ENCODE assay signal across 23 cellular contexts in the genomic region with DNA sequence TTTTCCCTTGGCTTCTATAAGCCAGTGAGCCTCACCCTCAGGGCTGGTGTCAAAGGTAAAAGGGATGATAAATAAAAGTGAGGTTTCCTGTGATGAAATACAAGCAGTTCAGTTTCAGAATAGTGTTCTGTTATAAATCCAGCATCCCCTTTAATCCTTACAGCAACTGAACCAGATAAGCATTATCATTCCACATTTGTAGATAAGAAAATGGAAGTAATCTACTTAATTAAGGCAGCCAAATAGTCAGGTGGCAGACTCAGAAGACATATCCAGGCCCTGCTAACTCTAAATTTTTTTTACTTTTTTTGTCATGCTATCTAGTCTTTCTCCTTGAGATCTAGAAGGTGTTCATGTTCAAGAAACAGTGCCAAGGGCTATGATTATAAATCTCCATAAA.
"Had no signal": no experiment of that assay in that cellular context is flagged by ENCODE, and none has a peak within 500 bp of the region (broad histone marks: within the 10 kb centered on the region; RNA-seq: fewer than 3 reads in every experiment).

No MANE protein-coding gene starts in this region.

- H3K4me1 Mint-ChIP-seq: naive thymus-derived CD4-positive, alpha-beta T cell had no signal

- H3K9me3 ChIP-seq: esophagus squamous epithelium, gastrocnemius medialis, heart right ventricle, left lung, lower lobe of right lung had no signal

- ATAC-seq: esophagus mucosa; gastrocnemius medialis; heart right ventricle; left cardiac atrium; left lung; left ventricle myocardium superior; lower lobe of right lung; naive thymus-derived CD4-positive, alpha-beta T cell had no signal

- H3K27ac ChIP-seq: coronary artery, dorsolateral prefrontal cortex, epithelial cell of prostate, esophagus squamous epithelium, gastrocnemius medialis, heart right ventricle, left lung, lower lobe of right lung had no signal

- H3K36me3 ChIP-seq: esophagus squamous epithelium, gastrocnemius medialis, heart right ventricle, left lung, lower lobe of right lung had no signal

- H3K27ac Mint-ChIP-seq: naive thymus-derived CD4-positive, alpha-beta T cell had no signal

- H3K4me3 ChIP-seq: coronary artery, dorsolateral prefrontal cortex, esophagus squamous epithelium, gastrocnemius medialis, heart right ventricle, left lung, lower lobe of right lung had no signal

- H3K4me3 Mint-ChIP-seq: naive thymus-derived CD4-positive, alpha-beta T cell had no signal

- H3K36me3 Mint-ChIP-seq: naive thymus-derived CD4-positive, alpha-beta T cell had no signal

- H3K4me1 ChIP-seq: esophagus squamous epithelium, gastrocnemius medialis, heart right ventricle, left lung had no signal

- H3K27me3 ChIP-seq: dorsolateral prefrontal cortex, esophagus squamous epithelium, gastrocnemius medialis, heart right ventricle, left lung had no signal

- DNase-seq: dermis blood vessel endothelial cell; dorsolateral prefrontal cortex; effector CD4-positive, alpha-beta T cell; effector memory CD4-positive, alpha-beta T cell; erythroblast; esophagus squamous epithelium; foreskin fibroblast; foreskin melanocyte; gastrocnemius medialis; glutamatergic neuron; head of caudate nucleus; heart right ventricle; hippocampal formation; left cardiac atrium; left lung; left ventricle myocardium superior; lower lobe of right lung; mesenchymal stem cell; midbrain; naive thymus-derived CD4-positive, alpha-beta T cell had no signal
